Comparison of ENCODE assay signal across 9 cellular contexts in genomic region chr20:46307999-46308257, GRCh38. TPM values are rescaled to one million over a fixed set of nuclear protein-coding genes. Genes with fewer than 3 reads are reported as not detected.
DNase-seq lines count a peak whose midpoint lies in the region; ATAC-seq, FAIRE-seq and TF ChIP-seq lines count a peak whose summit lies in the region.
"Had no signal": no experiment of that assay in that cellular context is flagged by ENCODE, and none has a peak within 500 bp of the region (broad histone marks: within the 10 kb centered on the region; RNA-seq: fewer than 3 reads in every experiment).

No MANE protein-coding gene starts in this region.

- peaks cover 0 to 30% (median 12%) of the 10 kb centered on the region in 4 donors for H3K4me1 ChIP-seq in Peyer's patch
- H3K4me1 ChIP-seq in iPS-15b (ENCODE audit: control insufficient read depth, insufficient read depth, low read length): peaks cover 4% of the 10 kb centered on the region
- H3K4me1 ChIP-seq in stomach: peaks cover 29 to 55% (median 49%) of the 10 kb centered on the region in 4 donors

- H3K4me3 ChIP-seq in Peyer's patch (peak overlapping the region; percentile 26 to 52 (median 50)), iPS-15b (ENCODE audit: low read depth, low read length) (peak overlapping the region; percentile 64), stomach (peak overlapping the region; percentile 43 to 62 (median 54))

- H3K9me3 ChIP-seq in Peyer's patch (no peaks in the 10 kb centered on the region), iPS-15b (ENCODE audit: control insufficient read depth, insufficient read depth, low read length) (no peaks in the 10 kb centered on the region), stomach (no peaks in the 10 kb centered on the region)

- H3K27me3 ChIP-seq in Peyer's patch: peaks cover 0 to 34% of the 10 kb centered on the region in 2 donors
- peaks cover 73% of the 10 kb centered on the region for H3K27me3 ChIP-seq in iPS-15b (ENCODE audit: control insufficient read depth, insufficient read depth, low read length)
- peaks cover 32 to 100% (median 67%) of the 10 kb centered on the region in 3 donors for H3K27me3 ChIP-seq in stomach

- H3K4me1 Mint-ChIP-seq in immature natural killer cell: peaks cover 11 to 13% of the 10 kb centered on the region in 2 donors

- TF ChIP-seq EP300 in stomach (IDR thresholded peaks at IDR 0.05): no peak

- H3K36me3 ChIP-seq in Peyer's patch (no peaks in the 10 kb centered on the region), iPS-15b (ENCODE audit: control insufficient read depth, insufficient read depth, low read length) (no peaks in the 10 kb centered on the region), stomach (no peaks in the 10 kb centered on the region)

- H3K36me3 Mint-ChIP-seq in immature natural killer cell: no peaks in the 10 kb centered on the region
- H3K36me3 Mint-ChIP-seq: activated naive CD8-positive, alpha-beta T cell treated with anti-CD3 and anti-CD28 coated beads, Interleukin-2, amount 10 ng/mL, durations not matched to agents 7 days and 5 days had no signal

- H3K27ac Mint-ChIP-seq in immature natural killer cell: no peak overlapping the region
- H3K27ac Mint-ChIP-seq: activated naive CD8-positive, alpha-beta T cell treated with anti-CD3 and anti-CD28 coated beads, Interleukin-2, amount 10 ng/mL, durations not matched to agents 7 days and 5 days had no signal

- 0 to 1% (median 0%) methylated on average over 12 to 35 of the region's 35 CpGs; no CpG with 5 or more reads in 2 of the 5 donors for WGBS in stomach, 5 donors

- no peak for ATAC-seq in GM21381 (IDR thresholded peaks at IDR 0.05; ENCODE audit: unreplicated experiment)

- intact Hi-C loops in stomach (cut with DNase I; ENCODE audit: low total_unique reads): no loop called here

- no peak overlapping the region for H3K4me3 Mint-ChIP-seq in immature natural killer cell

- peaks cover 0 to 4% (median 0%) of the 10 kb centered on the region in 6 donors for H3K9me3 Mint-ChIP-seq in immature natural killer cell
- H3K9me3 Mint-ChIP-seq: activated naive CD8-positive, alpha-beta T cell treated with anti-CD3 and anti-CD28 coated beads, Interleukin-2, amount 10 ng/mL, durations not matched to agents 7 days and 5 days had no signal

- no peak for FAIRE-seq in GM19239 (lab: Jason Lieb, UNC)

- no peak overlapping the region for H3K27ac ChIP-seq in Peyer's patch
- H3K27ac ChIP-seq in stomach: no peak overlapping the region

- H3K27me3 Mint-ChIP-seq in immature natural killer cell (ENCODE audit: low read depth in 3 of 3): peaks cover 15 to 35% (median 28%) of the 10 kb centered on the region in 3 donors

- TF ChIP-seq POLR2A in Peyer's patch (IDR thresholded peaks at IDR 0.05): no peak
- TF ChIP-seq POLR2A in stomach (IDR thresholded peaks at IDR 0.05): no peak

- TF ChIP-seq CTCF in Peyer's patch (IDR thresholded peaks at IDR 0.05) (no peak), stomach (IDR thresholded peaks at IDR 0.05) (no peak)

- DNase-seq in GM19239 (ENCODE audit: insufficient read length, low spot score): peak; percentile 18
- no peak for DNase-seq in Peyer's patch
- no peak for DNase-seq in stomach
- no peak for DNase-seq in cerebellar nuclear complex (lab: John Stamatoyannopoulos, UW)
- DNase-seq in immature natural killer cell: no peak
- DNase-seq: DND-41 had no signal

- no peak overlapping the region for H3K9ac ChIP-seq in iPS-15b (ENCODE audit: low read depth, low read length)

RNA-seq across cellular contexts. Expression of gene CDH22, which starts 0.4 kb away (rescaled TPM):
- total RNA-seq in Peyer's patch: not detected
- under 1 TPM in 1 of 5 donors, not detected in 4; 0.18 TPM for total RNA-seq in stomach
- polyA plus RNA-seq in stomach: under 1 TPM in 2 of 3 donors, not detected in 1; 0.19 to 0.60 TPM
- polyA plus RNA-seq in immature natural killer cell: not detected
- total RNA-seq: activated naive CD8-positive, alpha-beta T cell treated with anti-CD3 and anti-CD28 coated beads, Interleukin-2, amount 10 ng/mL, durations not matched to agents 7 days and 5 days had no signal
